23 cellular contexts compared by ENCODE assay signal in genomic region chr5:23318166-23318565, GRCh38.
"Had no signal": no experiment of that assay in that cellular context is flagged by ENCODE, and none has a peak within 500 bp of the region (broad histone marks: within the 10 kb centered on the region; RNA-seq: fewer than 3 reads in every experiment).

No MANE protein-coding gene starts in this region.

- ATAC-seq: K562, Panc1, Right ventricle myocardium inferior, SK-N-SH treated with all-trans-retinoic acid at 6 μM for 48 hours had no signal

- H3K4me1 ChIP-seq: SJCRH30 had no signal

- H3K27ac ChIP-seq: HL-60, KMS-11, RWPE1, SJCRH30 had no signal

- H3K36me3 ChIP-seq: SJCRH30 had no signal

- H3K4me2 ChIP-seq: KMS-11 had no signal

- H3K9me3 ChIP-seq: SJCRH30 had no signal

- H3K4me3 ChIP-seq: K562, SJCRH30 had no signal

- H3K27me3 ChIP-seq: SJCRH30 had no signal

- H3K9ac ChIP-seq: KMS-11 had no signal

- DNase-seq: Kasumi-1, MV-4-11, NCI-H1048, NCI-H1105, NCI-H1417, NCI-H1436 treated with DMSO at 0.1 percent for 48 hours, NCI-H1694, NCI-H187 treated with DMSO at 0.1 percent for 48 hours, NCI-H2107, NCI-H2171 treated with DMSO at 0.1 percent for 48 hours, NCI-H510A, NCI-H524 treated with DMSO at 0.1 percent for 48 hours, NCI-H69, NCI-H774, SHP77 treated with DMSO at 0.1 percent for 48 hours, SJCRH30 had no signal
